8 cellular contexts compared by ENCODE assay signal in genomic region chr4:165328101-165328425, GRCh38. TPM values are rescaled to one million over a fixed set of nuclear protein-coding genes. Genes with fewer than 3 reads are reported as not detected.
DNase-seq lines count a peak whose midpoint lies in the region; ATAC-seq, FAIRE-seq and TF ChIP-seq lines count a peak whose summit lies in the region.

No MANE protein-coding gene starts in this region.

- H3K4me3 ChIP-seq in A549 = peak overlapping the region; percentile 72
- peak overlapping the region; percentile 97 for H3K4me3 ChIP-seq in HEK293 (ENCODE audit: low read depth, low read length)
- peak overlapping the region; percentile 97 for H3K4me3 ChIP-seq in astrocyte (ENCODE audit: insufficient read depth, low read depth, low read length)
- peak overlapping the region; percentile 89 for H3K4me3 ChIP-seq in lower leg skin (ENCODE audit: low read depth, poor library complexity, severe bottlenecking)

- no peaks in the 10 kb centered on the region for H3K36me3 Mint-ChIP-seq in astrocyte (ENCODE audit: low read depth, unreplicated experiment)
- H3K36me3 Mint-ChIP-seq in activated T-helper 2 cell treated with anti-CD3 and anti-CD28 coated beads, Interferon-gamma antibody, Interleukin-2, Interleukin-4, amounts not matched to agents 10 μg/mL and 5 μg/mL and 100 μg/mL, durations not matched to agents 14 hours and 24 hours and 36 hours (ENCODE audit: low read depth) = peaks cover 45% of the 10 kb centered on the region

- H3K36me3 ChIP-seq in HEK293 (ENCODE audit: control insufficient read depth in 2 of 2, insufficient read depth in 1 of 2, low read length in 2 of 2) (peaks cover 8 to 13% of the 10 kb centered on the region in 2 experiments; a peak in 2 of 3 replicates), astrocyte (ENCODE audit: insufficient read depth, low read length) (no peaks in the 10 kb centered on the region)

- no peak for TF ChIP-seq POLR2A in A549 (IDR thresholded peaks at IDR 0.05; ENCODE audit: low read length)
- TF ChIP-seq POLR2A in lower leg skin (IDR thresholded peaks at IDR 0.05) = no peak

- H3K9ac ChIP-seq in astrocyte (ENCODE audit: low read length) = peak overlapping the region; percentile 89

- peak overlapping the region; percentile 78 for H3K4me2 ChIP-seq in A549
- peak overlapping the region; percentile 89 for H3K4me2 ChIP-seq in astrocyte (ENCODE audit: low read length)

- H3K27ac ChIP-seq in A549 = peak overlapping the region; percentile 75 to 88
- peak overlapping the region; percentile 80; the same call in 1 of the 2 replicates for H3K27ac ChIP-seq in HEK293 (ENCODE audit: extremely low read depth, low read depth, low read length)
- peak overlapping the region; percentile 83 for H3K27ac ChIP-seq in astrocyte (ENCODE audit: low read depth, low read length)

- no peaks in the 10 kb centered on the region for H3K27me3 ChIP-seq in astrocyte (ENCODE audit: insufficient read depth, low read length)

- H4K20me1 ChIP-seq in astrocyte (ENCODE audit: insufficient read depth, low read length) = peaks cover 43% of the 10 kb centered on the region

- DNase-seq in A549 (ENCODE audit: low read depth in 1 of 2, low spot score in 1 of 2) (peak in 1 of 2 experiments; percentile 11), astrocyte (ENCODE audit: low read depth) (peak; percentile 51), lower leg skin (ENCODE audit: low spot score in 2 of 2) (no peak), mucosa of gallbladder (ENCODE audit: low spot score) (no peak), DMS153 (lab: John Stamatoyannopoulos, UW) (no peak)
- DNase-seq in stimulated activated CD4-positive, alpha-beta T cell treated with anti-CD3 and anti-CD28 coated beads, Interleukin-15, amount 100 ng/mL, for 24 hours = no peak
- no peak for DNase-seq in activated T-helper 2 cell treated with anti-CD3 and anti-CD28 coated beads, Interferon-gamma antibody, Interleukin-2, Interleukin-4, amounts not matched to agents 10 μg/mL and 5 μg/mL and 100 μg/mL, durations not matched to agents 14 hours and 24 hours and 36 hours (ENCODE audit: low spot score)

- CTCF ChIA-PET in A549 (lab: Yijun Ruan, JAX) = no interaction called here
- CTCF ChIA-PET in HEK293 (lab: Yijun Ruan, JAX) = interaction anchor here (1.2 kb wide), 1 partner anchor 51 kb away, joined by 4 read pairs; the partner anchor contains the start of gene CPE

- H3K79me2 ChIP-seq in astrocyte (ENCODE audit: insufficient read depth, low read length) = peaks cover 56% of the 10 kb centered on the region

- H3K27ac Mint-ChIP-seq in astrocyte (ENCODE audit: unreplicated experiment) = no peak overlapping the region
- no peak overlapping the region for H3K27ac Mint-ChIP-seq in activated T-helper 2 cell treated with anti-CD3 and anti-CD28 coated beads, Interferon-gamma antibody, Interleukin-2, Interleukin-4, amounts not matched to agents 10 μg/mL and 5 μg/mL and 100 μg/mL, durations not matched to agents 14 hours and 24 hours and 36 hours

- TF ChIP-seq CTCF in A549 (IDR thresholded peaks at IDR 0.05) (no peak), HEK293 (tag by site-specific recombination; IDR thresholded peaks at IDR 0.05) (no peak), astrocyte (IDR thresholded peaks at IDR 0.05; ENCODE audit: insufficient read depth, low read depth, low read length) (no peak), lower leg skin (IDR thresholded peaks at IDR 0.05) (no peak)

- ATAC-seq in A549 = no peak

- no peaks in the 10 kb centered on the region for H3K9me3 Mint-ChIP-seq in astrocyte (ENCODE audit: unreplicated experiment)
- H3K9me3 Mint-ChIP-seq in activated T-helper 2 cell treated with anti-CD3 and anti-CD28 coated beads, Interferon-gamma antibody, Interleukin-2, Interleukin-4, amounts not matched to agents 10 μg/mL and 5 μg/mL and 100 μg/mL, durations not matched to agents 14 hours and 24 hours and 36 hours = no peaks in the 10 kb centered on the region

- no peaks in the 10 kb centered on the region for H3K9me3 ChIP-seq in A549
- H3K9me3 ChIP-seq in HEK293 (ENCODE audit: control insufficient read depth, insufficient read depth, low read depth, low read length) = no peaks in the 10 kb centered on the region
- H3K9me3 ChIP-seq in astrocyte (ENCODE audit: insufficient read depth, low read depth, low read length) = peaks cover 5% of the 10 kb centered on the region

- no peaks in the 10 kb centered on the region for H3K27me3 Mint-ChIP-seq in astrocyte (ENCODE audit: low read depth, unreplicated experiment)
- H3K27me3 Mint-ChIP-seq in activated T-helper 2 cell treated with anti-CD3 and anti-CD28 coated beads, Interferon-gamma antibody, Interleukin-2, Interleukin-4, amounts not matched to agents 10 μg/mL and 5 μg/mL and 100 μg/mL, durations not matched to agents 14 hours and 24 hours and 36 hours (ENCODE audit: low read depth) = no peaks in the 10 kb centered on the region

- intact Hi-C loops in lower leg skin (cut with DNase I; ENCODE audit: low total_unique reads) = loop anchor here (10.0 kb wide), 1 partner anchor 123 kb away; the partner anchor contains the start of gene KLHL2
- intact Hi-C loops in activated T-helper 2 cell treated with anti-CD3 and anti-CD28 coated beads, Interferon-gamma antibody, Interleukin-2, Interleukin-4, amounts not matched to agents 10 μg/mL and 5 μg/mL and 100 μg/mL, durations not matched to agents 14 hours and 24 hours and 36 hours (cut with micrococcal nuclease) = loop anchor here (5.0 kb wide), 3 partner anchors 41 to 196 kb away; no protein-coding TSS in a partner anchor

- 0% methylated on average over 7 of the region's 7 CpGs for WGBS in A549 (ENCODE audit: missing lambda C conversion rate)
- 1% methylated on average over 7 of the region's 7 CpGs for WGBS in lower leg skin, 2 donors

- H3K4me1 ChIP-seq in A549 (peaks cover 22% of the 10 kb centered on the region; the same call in 2 of the 3 replicates), HEK293 (ENCODE audit: control insufficient read depth, insufficient read depth, low read length) (no peaks in the 10 kb centered on the region), astrocyte (ENCODE audit: insufficient read depth, low read length) (peaks cover 20% of the 10 kb centered on the region)

- no peak for TF ChIP-seq RAD21 in A549 (conservative IDR thresholded peaks at IDR 0.05 in 1 of 2, IDR thresholded peaks at IDR 0.05 in 1 of 2)

- no peak for FAIRE-seq in A549 (lab: Jason Lieb, UNC)
- no peak for FAIRE-seq in astrocyte (lab: Jason Lieb, UNC)

- peak overlapping the region; percentile 84 for H2AFZ ChIP-seq in astrocyte (ENCODE audit: low read depth, low read length)

- TF ChIP-seq EP300 in A549 (IDR thresholded peaks at IDR 0.05) = no peak

- POLR2A ChIA-PET in A549 (lab: Yijun Ruan, JAX) = no interaction called here
- POLR2A ChIA-PET in HEK293 (lab: Yijun Ruan, JAX) = interaction anchor here (1.0 to 1.1 kb wide), 2 partner anchors 51 to 215 kb away, joined by 3 to 8 read pairs; partner anchors contain the start of genes CPE and TMEM192

- peaks cover 39% of the 10 kb centered on the region for H3K4me1 Mint-ChIP-seq in astrocyte (ENCODE audit: low read depth, unreplicated experiment)
- peaks cover 44% of the 10 kb centered on the region for H3K4me1 Mint-ChIP-seq in activated T-helper 2 cell treated with anti-CD3 and anti-CD28 coated beads, Interferon-gamma antibody, Interleukin-2, Interleukin-4, amounts not matched to agents 10 μg/mL and 5 μg/mL and 100 μg/mL, durations not matched to agents 14 hours and 24 hours and 36 hours (ENCODE audit: low read depth)

- H3K4me3 Mint-ChIP-seq in astrocyte (ENCODE audit: unreplicated experiment) = no peak overlapping the region
- no peak overlapping the region for H3K4me3 Mint-ChIP-seq in activated T-helper 2 cell treated with anti-CD3 and anti-CD28 coated beads, Interferon-gamma antibody, Interleukin-2, Interleukin-4, amounts not matched to agents 10 μg/mL and 5 μg/mL and 100 μg/mL, durations not matched to agents 14 hours and 24 hours and 36 hours (ENCODE audit: low read depth)

TF ChIP-seq in HEK293, 187 proteins besides CTCF, POLR2A, EP300 and RAD21 (continues in another document):
- TF ChIP-seq, protein P1, sequence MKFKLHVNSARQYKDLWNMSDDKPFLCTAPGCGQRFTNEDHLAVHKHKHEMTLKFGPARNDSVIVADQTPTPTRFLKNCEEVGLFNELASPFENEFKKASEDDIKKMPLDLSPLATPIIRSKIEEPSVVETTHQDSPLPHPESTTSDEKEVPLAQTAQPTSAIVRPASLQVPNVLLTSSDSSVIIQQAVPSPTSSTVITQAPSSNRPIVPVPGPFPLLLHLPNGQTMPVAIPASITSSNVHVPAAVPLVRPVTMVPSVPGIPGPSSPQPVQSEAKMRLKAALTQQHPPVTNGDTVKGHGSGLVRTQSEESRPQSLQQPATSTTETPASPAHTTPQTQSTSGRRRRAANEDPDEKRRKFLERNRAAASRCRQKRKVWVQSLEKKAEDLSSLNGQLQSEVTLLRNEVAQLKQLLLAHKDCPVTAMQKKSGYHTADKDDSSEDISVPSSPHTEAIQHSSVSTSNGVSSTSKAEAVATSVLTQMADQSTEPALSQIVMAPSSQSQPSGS (tag by site-specific recombination; IDR thresholded peaks at IDR 0.05; ENCODE audit: low read depth) = no peak
- TF ChIP-seq ZFP3 (tag by site-specific recombination; IDR thresholded peaks at IDR 0.05; ENCODE audit: low read depth) = peak; percentile 90
- no peak for TF ChIP-seq ZNF16 (tag by site-specific recombination; IDR thresholded peaks at IDR 0.05; ENCODE audit: low read depth)
- TF ChIP-seq OSR2 (tag by site-specific recombination; IDR thresholded peaks at IDR 0.05) = no peak

RNA-seq across cellular contexts. Expression of gene MSMO1, which starts 0.6 kb away (rescaled TPM):
- polyA plus RNA-seq in A549 (2011; rRNA removed) (26.4 and 32.3 TPM in 2 replicates), A549 (2017; fragmentation: RNase III; extraction: RNeasy Plus Mini Kit Qiagen cat#74134 plus additional on column Dnase treatment) (21.3 to 37.2 TPM (median 32.3 TPM) in 3 replicates)
- 7.7 and 9.5 TPM in 2 replicates for polyA plus RNA-seq in A549 (2012; cell fraction: cytosol; rRNA removed)
- polyA plus RNA-seq in A549 (2012; cell fraction: nucleus; rRNA removed) = 4.5 and 9.0 TPM in 2 replicates
- 6.8 and 7.4 TPM in 2 replicates for polyA minus RNA-seq in A549 (2011; rRNA and poly(A)+ RNA removed)
- total RNA-seq in astrocyte (136 and 179 TPM in 2 replicates), lower leg skin (100 to 1,000 TPM in 2 of 4 donors, 10 to 100 TPM in 2; 48.3 to 165 (median 104) TPM), mucosa of gallbladder (246 TPM)
- total RNA-seq in activated T-helper 2 cell treated with anti-CD3 and anti-CD28 coated beads, Interferon-gamma antibody, Interleukin-2, Interleukin-4, amounts not matched to agents 10 μg/mL and 5 μg/mL and 100 μg/mL, durations not matched to agents 14 hours and 24 hours and 36 hours = 105 and 110 TPM in 2 replicates

RNA-seq across cellular contexts. Expression of gene CPE, which starts 50.7 kb away (rescaled TPM):
- 1.2 and 1.6 TPM in 2 replicates for polyA plus RNA-seq in A549 (2011; rRNA removed)
- 0.22 and 0.26 TPM in 2 replicates for polyA plus RNA-seq in A549 (2012; cell fraction: cytosol; rRNA removed)
- 0.16 and 0.19 TPM in 2 replicates for polyA plus RNA-seq in A549 (2012; cell fraction: nucleus; rRNA removed)
- polyA plus RNA-seq in A549 (2017; fragmentation: RNase III; extraction: RNeasy Plus Mini Kit Qiagen cat#74134 plus additional on column Dnase treatment) = 1.9 to 2.4 TPM (median 1.9 TPM) in 3 replicates
- 0.17 and 0.19 TPM in 2 replicates for polyA minus RNA-seq in A549 (2011; rRNA and poly(A)+ RNA removed)
- 380 and 385 TPM in 2 replicates for total RNA-seq in astrocyte
- total RNA-seq in lower leg skin = 10 to 100 TPM; 25.2 to 66.2 (median 41.9) TPM
- total RNA-seq in mucosa of gallbladder = 39.6 TPM
- total RNA-seq in activated T-helper 2 cell treated with anti-CD3 and anti-CD28 coated beads, Interferon-gamma antibody, Interleukin-2, Interleukin-4, amounts not matched to agents 10 μg/mL and 5 μg/mL and 100 μg/mL, durations not matched to agents 14 hours and 24 hours and 36 hours = 0.18 and 0.30 TPM in 2 replicates

Comparison
In these comparisons a context has a peak if more than half of its experiments do, and no peak if none do; other contexts are left out.
1. RNA of gene CPE, which starts 50.7 kb away (total RNA-seq): 380 to 385 TPM in astrocyte, 25.2 to 66.2 TPM in lower leg skin and 39.6 TPM in mucosa of gallbladder (single experiment); 0.18 to 0.30 TPM in activated T-helper 2 cell treated with anti-CD3 and anti-CD28 coated beads, Interferon-gamma antibody, Interleukin-2, Interleukin-4, amounts not matched to agents 10 μg/mL and 5 μg/mL and 100 μg/mL, durations not matched to agents 14 hours and 24 hours and 36 hours; every median in the first group is over 10 times any median in the second.
2. Peak in every context shown above with its lines, with median percentiles within 50 percentile points of each other: H3K27ac ChIP-seq and H3K4me3 ChIP-seq.